In genomic region chr7:39952378-39952777, GRCh38 we compare ENCODE assay signal across 8 cellular contexts.
DNase-seq lines count a peak whose midpoint lies in the region; ATAC-seq and TF ChIP-seq lines count a peak whose summit lies in the region.

No MANE protein-coding gene starts in this region.

- peak overlapping the region; percentile 95 for H3K27ac ChIP-seq in RWPE2 (ENCODE audit: poor library complexity, severe bottlenecking)

- TF ChIP-seq CTCF in RWPE2 (IDR thresholded peaks at IDR 0.05; ENCODE audit: poor library complexity, severe bottlenecking), result no peak

- H3K27me3 ChIP-seq in RWPE2 (ENCODE audit: insufficient read depth, poor library complexity, severe bottlenecking), result no peaks in the 10 kb centered on the region

- H3K4me3 ChIP-seq in RWPE2 (ENCODE audit: severe bottlenecking) (peak overlapping the region; percentile 65), skeletal muscle cell (ENCODE audit: low read depth, low read length) (peak overlapping the region; percentile 91)

- H3K36me3 ChIP-seq in RWPE2 (ENCODE audit: low read depth), result peaks cover 19% of the 10 kb centered on the region

- no peaks in the 10 kb centered on the region for H3K9me3 ChIP-seq in RWPE2 (ENCODE audit: severe bottlenecking)

- ATAC-seq in RWPE2 (ENCODE audit: low read depth) (no peak), GM18519 (IDR thresholded peaks at IDR 0.05; ENCODE audit: low FRiP score, unreplicated experiment) (no peak), HG03097 (IDR thresholded peaks at IDR 0.05; ENCODE audit: low FRiP score, unreplicated experiment) (no peak)

- peaks cover 15% of the 10 kb centered on the region for H3K4me1 ChIP-seq in RWPE2 (ENCODE audit: insufficient read depth, poor library complexity, severe bottlenecking)

- peak; percentile 25 for DNase-seq in DMS 273 (lab: John Stamatoyannopoulos, UW; ENCODE audit: unreplicated experiment)
- DNase-seq in DMS 273 treated with DMSO at 0.1 percent for 48 hours (lab: John Stamatoyannopoulos, UW), result no peak
- DNase-seq in RWPE2 (ENCODE audit: low spot score), result no peak
- DNase-seq in fibroblast of gingiva (ENCODE audit: low read depth), result peak; percentile 41
- DNase-seq in skeletal muscle cell (ENCODE audit: low read depth), result no peak
- no peak for DNase-seq in NCI-H1105 (lab: John Stamatoyannopoulos, UW)

Comparison
In these comparisons a context has a peak if more than half of its experiments do, and no peak if none do; other contexts are left out.
1. DNase-seq: peak in DMS 273 (single experiment) and fibroblast of gingiva (single experiment); none in DMS 273 treated with DMSO at 0.1 percent for 48 hours (single experiment), RWPE2 (single experiment), skeletal muscle cell (single experiment) and NCI-H1105 (single experiment).